In genomic region chr18:7618821-7619410, GRCh38 we compare ENCODE assay signal across 1 cellular context.
TF ChIP-seq lines count a peak whose summit lies in the region.

No MANE protein-coding gene starts in this region.

TF ChIP-seq in WTC11, 78 proteins besides CTCF, POLR2A, EP300 and RAD21 (continued from another document):
- TF ChIP-seq ZNF281 (CRISPR knock-in tag; IDR thresholded peaks at IDR 0.05) (no peak), ZNF317 (CRISPR knock-in tag; IDR thresholded peaks at IDR 0.05; ENCODE audit: borderline replicate concordance, low read depth) (no peak), ZBTB21 (CRISPR knock-in tag; IDR thresholded peaks at IDR 0.05; ENCODE audit: borderline replicate concordance) (no peak), JUN (CRISPR knock-in tag; IDR thresholded peaks at IDR 0.05) (no peak), SMAD4 (CRISPR knock-in tag; IDR thresholded peaks at IDR 0.05) (no peak), E2F4 (CRISPR knock-in tag; IDR thresholded peaks at IDR 0.05; ENCODE audit: borderline replicate concordance, low read depth) (no peak), CREM (CRISPR knock-in tag; IDR thresholded peaks at IDR 0.05) (no peak), CDX4 (CRISPR knock-in tag; IDR thresholded peaks at IDR 0.05; ENCODE audit: borderline replicate concordance) (no peak), PRRX2 (CRISPR knock-in tag; IDR thresholded peaks at IDR 0.05) (no peak), SP1 (CRISPR knock-in tag; conservative IDR thresholded peaks at IDR 0.05) (no peak), ZNF219 (CRISPR knock-in tag; IDR thresholded peaks at IDR 0.05; ENCODE audit: borderline replicate concordance) (no peak), TEAD1 (CRISPR knock-in tag; IDR thresholded peaks at IDR 0.05) (no peak), ZNF121 (CRISPR knock-in tag; IDR thresholded peaks at IDR 0.05) (no peak), NFATC4 (CRISPR knock-in tag; IDR thresholded peaks at IDR 0.05) (no peak), RORB (CRISPR knock-in tag; IDR thresholded peaks at IDR 0.05) (no peak), MYBL2 (CRISPR knock-in tag; IDR thresholded peaks at IDR 0.05) (no peak)
